ENCODE assay signal across 11 cellular contexts in the genomic region with DNA sequence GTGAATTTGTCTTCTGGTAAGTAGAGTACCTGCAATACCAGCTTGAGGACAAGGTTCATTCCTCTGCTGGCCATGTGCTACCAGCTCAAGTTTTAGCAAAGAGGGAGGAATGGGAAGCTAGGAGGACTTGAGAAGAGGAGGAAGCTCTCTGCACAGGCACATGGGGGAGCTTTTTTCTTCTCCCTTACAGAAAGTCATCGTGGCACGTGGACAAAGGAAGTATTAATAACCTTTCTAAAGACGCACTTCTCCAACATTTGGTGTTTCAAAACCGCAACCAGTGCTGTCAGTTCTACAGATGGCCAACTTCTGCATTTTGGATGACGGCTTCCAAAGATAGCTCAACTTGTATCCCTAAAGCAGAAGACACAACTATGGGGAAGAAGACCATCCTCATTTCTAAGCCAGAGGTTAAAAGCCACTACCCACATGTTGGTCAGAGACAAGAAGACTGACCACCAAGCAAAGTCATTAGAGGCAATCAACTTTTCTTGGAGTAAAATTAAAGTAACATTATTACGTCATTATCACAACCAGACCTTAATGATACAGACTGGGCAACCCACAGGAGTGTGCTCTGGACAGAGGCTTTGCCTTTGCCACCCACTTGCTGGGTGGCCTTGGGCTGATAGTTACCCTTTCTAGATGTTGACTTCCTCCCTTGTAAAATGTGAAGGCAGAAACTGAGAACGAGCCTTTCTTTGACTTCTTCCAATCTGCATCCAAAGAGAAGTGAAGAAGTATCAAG. TPM values are rescaled to one million over a fixed set of nuclear protein-coding genes. Genes with fewer than 3 reads are reported as not detected.
DNase-seq lines count a peak whose midpoint lies in the region; ATAC-seq, FAIRE-seq and TF ChIP-seq lines count a peak whose summit lies in the region.
"Had no signal": no experiment of that assay in that cellular context is flagged by ENCODE, and none has a peak within 500 bp of the region (broad histone marks: within the 10 kb centered on the region; RNA-seq: fewer than 3 reads in every experiment).

No MANE protein-coding gene starts in this region.

- H3K9me3 ChIP-seq in HepG2 (ENCODE audit: low read length) = no peaks in the 10 kb centered on the region
- H3K9me3 ChIP-seq in CD4-positive, alpha-beta T cell (ENCODE audit: control insufficient read depth, low read length) = no peaks in the 10 kb centered on the region
- no peaks in the 10 kb centered on the region for H3K9me3 ChIP-seq in smooth muscle cell (replicated peaks; ENCODE audit: low read depth)
- H3K9me3 ChIP-seq: tibial artery had no signal

- in situ Hi-C loops in HepG2 (cut with HindIII; ENCODE audit: extremely low pct_ligation_motif_present, low pct_unique_long_range_greater_than_20kb) = no loop called here

- peaks cover 0 to 18% of the 10 kb centered on the region in 2 experiments; a peak in 3 of 5 replicates for H3K27me3 ChIP-seq in HepG2 (ENCODE audit: control insufficient read depth in 1 of 2, insufficient read depth in 2 of 2, low read length in 2 of 2)
- H3K27me3 ChIP-seq in CD4-positive, alpha-beta T cell (ENCODE audit: control insufficient read depth, insufficient read depth, low read length) = no peaks in the 10 kb centered on the region
- H3K27me3 ChIP-seq in smooth muscle cell (ENCODE audit: low read depth) = no peaks in the 10 kb centered on the region
- H3K27me3 ChIP-seq: tibial artery had no signal

- H3K4me2 ChIP-seq in HepG2 (ENCODE audit: low read depth, low read length) = no peak overlapping the region
- H3K4me2 ChIP-seq in smooth muscle cell = no peak overlapping the region

- no peak for TF ChIP-seq POLR2A in HepG2 (IDR thresholded peaks at IDR 0.05; ENCODE audit: insufficient read depth in 1 of 2, low read depth in 2 of 2, low read length in 2 of 2)

- H4K20me1 ChIP-seq in HepG2 (ENCODE audit: insufficient read depth, low read length) (no peaks in the 10 kb centered on the region), smooth muscle cell (ENCODE audit: low read depth) (no peaks in the 10 kb centered on the region)

- no TSS peak for BruUV-seq in HepG2 (replicated peaks; lab: Mats Ljungman, UMichigan)

- DNase-seq in natural killer cell (no peak), RPMI8226 (peak; percentile 83), HepG2 (ENCODE audit: low spot score) (no peak), smooth muscle cell (lab: John Stamatoyannopoulos, UW; ENCODE audit: unreplicated experiment) (no peak)
- no peak for DNase-seq in natural killer cell treated with Interleukin-12 subunit alpha and Interleukin-12 subunit beta and Interleukin-15 and Interleukin-18, amount 100 ng/mL, for 72 hours (ENCODE audit: low spot score)
- no peak for DNase-seq in activated effector memory CD4-positive, alpha-beta T cell treated with anti-CD3 and anti-CD28 coated beads, Interleukin-2, amount 50 U/mL, for 16 hours
- no peak for DNase-seq in effector CD4-positive, alpha-beta T cell
- DNase-seq in CD4-positive, alpha-beta T cell = no peak
- DNase-seq: NCI-H1092; stimulated activated CD4-positive, alpha-beta T cell treated with anti-CD3 and anti-CD28 coated beads, Interleukin-4, amount 100 ng/mL, for 24 hours had no signal

- intact Hi-C loops in natural killer cell (cut with micrococcal nuclease) = no loop called here
- intact Hi-C loops in HepG2 (cut with micrococcal nuclease; ENCODE audit: unreplicated experiment) = no loop called here
- intact Hi-C loops in CD4-positive, alpha-beta T cell (cut with DNase I, micrococcal nuclease) = loop anchor here in 1 of 2 experiments (5.0 kb wide), 1 partner anchor 39 kb away; no protein-coding TSS in a partner anchor

- peaks cover 0 to 5% of the 10 kb centered on the region in 2 donors for H3K4me1 Mint-ChIP-seq in natural killer cell
- peaks cover 0 to 3% of the 10 kb centered on the region in 2 donors for H3K4me1 Mint-ChIP-seq in natural killer cell treated with Interleukin-12 subunit alpha and Interleukin-12 subunit beta and Interleukin-15 and Interleukin-18, amount 100 ng/mL, for 72 hours (ENCODE audit: low read depth in 2 of 2)
- H3K4me1 Mint-ChIP-seq in CD4-positive, alpha-beta T cell (ENCODE audit: low read depth) = no peaks in the 10 kb centered on the region

- H3K4me3 ChIP-seq in HepG2 (replicated peaks in 1 of 3; ENCODE audit: insufficient read depth in 1 of 3, low read depth in 2 of 3, low read length in 3 of 3) (no peak overlapping the region), smooth muscle cell (no peak overlapping the region)
- H3K4me3 ChIP-seq: tibial artery had no signal

- H3K27me3 Mint-ChIP-seq in natural killer cell (ENCODE audit: low read depth in 2 of 2) = peaks cover 6 to 17% of the 10 kb centered on the region in 2 donors
- H3K27me3 Mint-ChIP-seq in natural killer cell treated with Interleukin-12 subunit alpha and Interleukin-12 subunit beta and Interleukin-15 and Interleukin-18, amount 100 ng/mL, for 72 hours = peaks cover 5 to 7% of the 10 kb centered on the region in 2 donors
- H3K27me3 Mint-ChIP-seq in CD4-positive, alpha-beta T cell = no peaks in the 10 kb centered on the region

- ATAC-seq in natural killer cell (peak; percentile 18 to 85 (median 41)), HepG2 (no peak)
- no peak for ATAC-seq in natural killer cell treated with Interleukin-12 subunit alpha and Interleukin-12 subunit beta and Interleukin-15 and Interleukin-18, amount 100 ng/mL, for 72 hours
- no peak for ATAC-seq in CD4-positive, alpha-beta T cell (ENCODE audit: poor library complexity)

- FAIRE-seq in HepG2 (lab: Jason Lieb, UNC) = no peak

- H3K9ac ChIP-seq in HepG2 (ENCODE audit: insufficient read depth, low read depth, low read length) (no peak overlapping the region), smooth muscle cell (ENCODE audit: low read depth) (no peak overlapping the region)

- no peak overlapping the region for H3K27ac Mint-ChIP-seq in natural killer cell
- no peak overlapping the region for H3K27ac Mint-ChIP-seq in natural killer cell treated with Interleukin-12 subunit alpha and Interleukin-12 subunit beta and Interleukin-15 and Interleukin-18, amount 100 ng/mL, for 72 hours
- no peak overlapping the region for H3K27ac Mint-ChIP-seq in CD4-positive, alpha-beta T cell

- peaks cover 20% of the 10 kb centered on the region; the same call in 1 of the 2 replicates for H3K4me1 ChIP-seq in HepG2 (ENCODE audit: insufficient read depth, low read length)
- H3K4me1 ChIP-seq in smooth muscle cell (ENCODE audit: low read depth) = no peaks in the 10 kb centered on the region

- CTCF ChIA-PET in HepG2 (lab: Yijun Ruan, JAX; ENCODE audit: low intra/inter-chr PET ratio, low total read pairs) = no interaction called here
- CTCF ChIA-PET in CD4-positive, alpha-beta T cell (lab: Charles Lee) = no interaction called here

- H3K36me3 ChIP-seq in HepG2 (replicated peaks in 1 of 2; ENCODE audit: control insufficient read depth in 1 of 2, insufficient read depth in 2 of 2, low read length in 2 of 2) (no peaks in the 10 kb centered on the region), smooth muscle cell (ENCODE audit: low read depth) (no peaks in the 10 kb centered on the region)
- H3K36me3 ChIP-seq: tibial artery had no signal

- H3K4me3 Mint-ChIP-seq in natural killer cell = no peak overlapping the region
- no peak overlapping the region for H3K4me3 Mint-ChIP-seq in natural killer cell treated with Interleukin-12 subunit alpha and Interleukin-12 subunit beta and Interleukin-15 and Interleukin-18, amount 100 ng/mL, for 72 hours
- H3K4me3 Mint-ChIP-seq in CD4-positive, alpha-beta T cell = no peak overlapping the region

- TF ChIP-seq CTCF in natural killer cell (IDR thresholded peaks at IDR 0.05) (no peak), HepG2 (CRISPR knock-in tag; IDR thresholded peaks at IDR 0.05) (no peak), smooth muscle cell (IDR thresholded peaks at IDR 0.05; ENCODE audit: borderline replicate concordance, insufficient read depth, poor library complexity, severe bottlenecking) (no peak)
- TF ChIP-seq CTCF in CD4-positive, alpha-beta T cell (IDR thresholded peaks at IDR 0.05) = no peak

- POLR2A ChIA-PET in HepG2 (lab: Yijun Ruan, JAX) = no interaction called here
- POLR2A ChIA-PET in CD4-positive, alpha-beta T cell (lab: Charles Lee) = interaction anchor here (0.6 kb wide), 1 partner anchor 25 kb away, joined by 3 read pairs; no protein-coding TSS in a partner anchor

- no peak for TF ChIP-seq RAD21 in HepG2 (CRISPR knock-in tag; IDR thresholded peaks at IDR 0.05)

- H3K9me3 Mint-ChIP-seq in natural killer cell = no peaks in the 10 kb centered on the region
- H3K9me3 Mint-ChIP-seq in natural killer cell treated with Interleukin-12 subunit alpha and Interleukin-12 subunit beta and Interleukin-15 and Interleukin-18, amount 100 ng/mL, for 72 hours = no peaks in the 10 kb centered on the region
- H3K9me3 Mint-ChIP-seq in CD4-positive, alpha-beta T cell = no peaks in the 10 kb centered on the region

- TF ChIP-seq EP300 in HepG2 (IDR thresholded peaks at IDR 0.05; ENCODE audit: low read depth in 2 of 2, low read length in 2 of 2) (no peak), HepG2 (CRISPR knock-in tag; IDR thresholded peaks at IDR 0.05; ENCODE audit: borderline replicate concordance) (no peak)

- H3K27ac ChIP-seq in HepG2 (ENCODE audit: extremely low read length, insufficient read depth, low read length) (no peak overlapping the region), smooth muscle cell (ENCODE audit: low read depth) (no peak overlapping the region)
- H3K27ac ChIP-seq in CD4-positive, alpha-beta T cell (ENCODE audit: low read depth, low read length) = no peak overlapping the region
- H3K27ac ChIP-seq: tibial artery had no signal

- WGBS in HepG2 (ENCODE audit: low lambda C conversion rate) = 58% methylated on average over 7 of the region's 7 CpGs
- 91% methylated on average over 7 of the region's 7 CpGs for WGBS in smooth muscle cell (ENCODE audit: low lambda C conversion rate)

- H2AFZ ChIP-seq in HepG2 (ENCODE audit: low read length) = no peak overlapping the region
- no peak overlapping the region for H2AFZ ChIP-seq in smooth muscle cell (ENCODE audit: low read depth)

- H3K79me2 ChIP-seq in HepG2 (ENCODE audit: insufficient read depth, low read length) = no peaks in the 10 kb centered on the region
- H3K79me2 ChIP-seq in smooth muscle cell (ENCODE audit: low read depth) = no peaks in the 10 kb centered on the region

- no peaks in the 10 kb centered on the region for H3F3A ChIP-seq in smooth muscle cell (ENCODE audit: low read depth)

- no peaks in the 10 kb centered on the region for H3K36me3 Mint-ChIP-seq in natural killer cell
- H3K36me3 Mint-ChIP-seq in natural killer cell treated with Interleukin-12 subunit alpha and Interleukin-12 subunit beta and Interleukin-15 and Interleukin-18, amount 100 ng/mL, for 72 hours = no peaks in the 10 kb centered on the region
- no peaks in the 10 kb centered on the region for H3K36me3 Mint-ChIP-seq in CD4-positive, alpha-beta T cell (ENCODE audit: low read depth)

RNA-seq across cellular contexts. Expression of a gene that starts 12.3 kb away (rescaled TPM):
- total RNA-seq in natural killer cell = 100 to 1,000 TPM; 216 to 244 (median 231) TPM
- 100 to 1,000 TPM; 200 to 265 TPM for total RNA-seq in natural killer cell treated with Interleukin-12 subunit alpha and Interleukin-12 subunit beta and Interleukin-15 and Interleukin-18, amount 100 ng/mL, for 72 hours
- 183 and 311 TPM in 2 replicates for total RNA-seq in HepG2 (2016; rRNA removed; fragmentation: Illumina TruSeq; extraction: Trizol)
- total RNA-seq in HepG2 (2016; cell fraction: cytosol; rRNA removed; fragmentation: Illumina TruSeq; extraction: Trizol; ENCODE audit: low read depth) = 31.8 and 36.6 TPM in 2 replicates
- 191 and 318 TPM in 2 replicates for total RNA-seq in HepG2 (2016; cell fraction: insoluble cytoplasmic fraction; rRNA removed; fragmentation: Illumina TruSeq; extraction: Trizol)
- total RNA-seq in HepG2 (2016; cell fraction: membrane; rRNA removed; fragmentation: Illumina TruSeq; extraction: Trizol) = 62.0 and 63.6 TPM in 2 replicates
- 252 and 291 TPM in 2 replicates for total RNA-seq in HepG2 (2016; cell fraction: nucleus; rRNA removed; fragmentation: Illumina TruSeq; extraction: Trizol)
- polyA plus RNA-seq in HepG2 (2011; rRNA removed) = 292 and 377 TPM in 2 replicates
- polyA plus RNA-seq in HepG2 (2011; cell fraction: cytosol; rRNA removed) = 308 and 326 TPM in 2 replicates
- polyA plus RNA-seq in HepG2 (2011; cell fraction: nucleus; rRNA removed) = 81.4 and 84.1 TPM in 2 replicates
- polyA plus RNA-seq in HepG2 (2012) = 131 and 139 TPM in 2 replicates
- 36.6 and 41.3 TPM in 2 replicates for polyA plus RNA-seq in HepG2 (2016; cell fraction: cytosol; fragmentation: Illumina TruSeq; extraction: Trizol; ENCODE audit: low read depth)
- polyA plus RNA-seq in HepG2 (2016; cell fraction: insoluble cytoplasmic fraction; fragmentation: Illumina TruSeq; extraction: Trizol; ENCODE audit: low read depth) = 162 and 165 TPM in 2 replicates
- 58.6 and 59.0 TPM in 2 replicates for polyA plus RNA-seq in HepG2 (2016; cell fraction: membrane; fragmentation: Illumina TruSeq; extraction: Trizol; ENCODE audit: low read depth)
- 306 and 326 TPM in 2 replicates for polyA plus RNA-seq in HepG2 (2016; cell fraction: nucleus; fragmentation: Illumina TruSeq; extraction: Trizol; ENCODE audit: insufficient read depth, low read depth)
- polyA minus RNA-seq in HepG2 (2011; rRNA and poly(A)+ RNA removed; ENCODE audit: low replicate concordance) = 546 and 919 TPM in 2 replicates
- polyA minus RNA-seq in HepG2 (2011; cell fraction: cytosol; rRNA and poly(A)+ RNA removed) = 247 and 332 TPM in 2 replicates
- 78.8 and 85.5 TPM in 2 replicates for polyA minus RNA-seq in HepG2 (2011; cell fraction: nucleus; rRNA and poly(A)+ RNA removed)
- 100 to 1,000 TPM; 153 to 156 TPM for total RNA-seq in CD4-positive, alpha-beta T cell
- 566 and 645 TPM in 2 replicates for total RNA-seq in smooth muscle cell
- polyA plus RNA-seq in smooth muscle cell = 403 and 473 TPM in 2 replicates

Comparison
In these comparisons a context has a peak if more than half of its experiments do, and no peak if none do; other contexts are left out.
1. ATAC-seq: peak in natural killer cell (3 of 3); none in natural killer cell treated with Interleukin-12 subunit alpha and Interleukin-12 subunit beta and Interleukin-15 and Interleukin-18, amount 100 ng/mL, for 72 hours (0 of 2), HepG2 (single experiment) and CD4-positive, alpha-beta T cell (single experiment).